In genomic region chr3:12415014-12415653, GRCh38 we compare ENCODE assay signal across 17 cellular contexts.
"Had no signal": no experiment of that assay in that cellular context is flagged by ENCODE, and none has a peak within 500 bp of the region (broad histone marks: within the 10 kb centered on the region; RNA-seq: fewer than 3 reads in every experiment).

No MANE protein-coding gene starts in this region.

- H3K4me1 Mint-ChIP-seq: naive thymus-derived CD8-positive, alpha-beta T cell; T-cell had no signal

- H3K9me3 Mint-ChIP-seq: activated T-cell treated with anti-CD3 and anti-CD28 coated beads, Interleukin-2, amount 50 U/mL, for 4 hours; naive thymus-derived CD8-positive, alpha-beta T cell; stimulated activated naive CD8-positive, alpha-beta T cell treated with anti-CD3 and anti-CD28 coated beads, Interleukin-15, Interleukin-2, amounts not matched to agents 100 ng/mL and 50 ng/mL, for 24 hours; T-cell; WTC11 had no signal

- H3K27ac Mint-ChIP-seq: activated CD8-positive, alpha-beta T cell treated with anti-CD3 and anti-CD28 coated beads, Interleukin-2, amount 10 ng/mL, durations not matched to agents 7 days and 5 days; naive thymus-derived CD8-positive, alpha-beta T cell; stimulated activated naive CD8-positive, alpha-beta T cell treated with anti-CD3 and anti-CD28 coated beads, Interleukin-15, Interleukin-2, amounts not matched to agents 100 ng/mL and 50 ng/mL, for 24 hours; T-cell; WTC11 had no signal

- ATAC-seq: activated CD8-positive, alpha-beta T cell treated with anti-CD3 and anti-CD28 coated beads, Interleukin-2, amount 10 ng/mL, durations not matched to agents 7 days and 5 days; foreskin keratinocyte; left cardiac atrium; naive thymus-derived CD8-positive, alpha-beta T cell; T-cell; WTC11 had no signal

- H3K36me3 Mint-ChIP-seq: naive thymus-derived CD8-positive, alpha-beta T cell; T-cell; WTC11 had no signal

- H3K4me3 Mint-ChIP-seq: activated CD8-positive, alpha-beta T cell treated with anti-CD3 and anti-CD28 coated beads, Interleukin-2, amount 10 ng/mL, durations not matched to agents 7 days and 5 days; activated T-cell treated with anti-CD3 and anti-CD28 coated beads, Interleukin-2, amount 50 U/mL, for 4 hours; naive thymus-derived CD8-positive, alpha-beta T cell; stimulated activated naive CD8-positive, alpha-beta T cell treated with anti-CD3 and anti-CD28 coated beads, Interleukin-15, Interleukin-2, amounts not matched to agents 100 ng/mL and 50 ng/mL, for 24 hours; T-cell; WTC11 had no signal

- DNase-seq: activated CD4-positive, alpha-beta T cell treated with anti-CD3 and anti-CD28 coated beads for 4 hours; activated CD8-positive, alpha-beta T cell treated with anti-CD3 and anti-CD28 coated beads, Interleukin-2, amount 10 ng/mL, durations not matched to agents 7 days and 5 days; activated gamma-delta T cell treated with Interleukin-2 at 50 U/mL for 16 hours; activated T-cell treated with anti-CD3 and anti-CD28 coated beads, Interleukin-2, amount 50 U/mL, for 4 hours; aorta; brain microvascular endothelial cell; central memory CD4-positive, alpha-beta T cell; dorsolateral prefrontal cortex; foreskin keratinocyte; left cardiac atrium; mesendoderm; naive thymus-derived CD8-positive, alpha-beta T cell; retina; T-cell; trophoblast cell had no signal
